Comparison of ENCODE assay signal across 8 cellular contexts in genomic region chr1:206288453-206288852, GRCh38.
A peak's percentile ranks its signal among the peaks of the same experiment; 100 is the strongest.
DNase-seq lines count a peak whose midpoint lies in the region; ATAC-seq and TF ChIP-seq lines count a peak whose summit lies in the region.
"Not testable (repeated sequence)": the region's sequence is repeated elsewhere in the genome, so short reads cannot be mapped to it uniquely, and the experiment has no call there.

No MANE protein-coding gene starts in this region.

- H3K36me3 Mint-ChIP-seq in CD4-positive, CD25-positive, alpha-beta regulatory T cell; activated T-cell treated with anti-CD3 and anti-CD28 coated beads, Interleukin-2, amount 50 U/mL, for 4 hours (ENCODE audit: insufficient read depth); effector memory CD8-positive, alpha-beta T cell (ENCODE audit: insufficient read depth); naive thymus-derived CD4-positive, alpha-beta T cell: not testable (repeated sequence)

- ATAC-seq in CD4-positive, CD25-positive, alpha-beta regulatory T cell (ENCODE audit: low read depth in 2 of 2): peak; percentile 60 to 66
- peak; percentile 47 for ATAC-seq in GM21447 (IDR thresholded peaks at IDR 0.05; ENCODE audit: unreplicated experiment)
- ATAC-seq in HG03196 (IDR thresholded peaks at IDR 0.05; ENCODE audit: unreplicated experiment): peak; percentile 42
- ATAC-seq in SK-N-SH treated with all-trans-retinoic acid at 6 μM for 48 hours: peak; percentile 66
- ATAC-seq in activated T-cell treated with anti-CD3 and anti-CD28 coated beads, Interleukin-2, amount 50 U/mL, for 4 hours: peak; percentile 52 to 69
- ATAC-seq in effector memory CD8-positive, alpha-beta T cell (replicated peaks): peak; percentile 94
- ATAC-seq in naive thymus-derived CD4-positive, alpha-beta T cell: peak; percentile 67
- peak; percentile 59 for ATAC-seq in upper lobe of right lung

- not testable (repeated sequence) for H3K4me3 Mint-ChIP-seq in CD4-positive, CD25-positive, alpha-beta regulatory T cell; activated T-cell treated with anti-CD3 and anti-CD28 coated beads, Interleukin-2, amount 50 U/mL, for 4 hours; effector memory CD8-positive, alpha-beta T cell; naive thymus-derived CD4-positive, alpha-beta T cell

- CTCF ChIA-PET in naive thymus-derived CD4-positive, alpha-beta T cell (lab: Charles Lee): not testable (repeated sequence)

- H3K4me1 ChIP-seq in CD4-positive, CD25-positive, alpha-beta regulatory T cell (ENCODE audit: control insufficient read depth, insufficient read depth, low read length, poor library complexity, severe bottlenecking); naive thymus-derived CD4-positive, alpha-beta T cell (ENCODE audit: control insufficient read depth in 2 of 2, insufficient read depth in 2 of 2, low read length in 2 of 2); upper lobe of right lung: not testable (repeated sequence)

- POLR2A ChIA-PET in naive thymus-derived CD4-positive, alpha-beta T cell (lab: Charles Lee): not testable (repeated sequence)

- H3K4me1 Mint-ChIP-seq in CD4-positive, CD25-positive, alpha-beta regulatory T cell: peaks cover 0 to 11% (median 1%) of the 10 kb centered on the region in 4 donors
- H3K4me1 Mint-ChIP-seq in activated T-cell treated with anti-CD3 and anti-CD28 coated beads, Interleukin-2, amount 50 U/mL, for 4 hours (ENCODE audit: low read depth); effector memory CD8-positive, alpha-beta T cell (ENCODE audit: low read depth in 2 of 2); naive thymus-derived CD4-positive, alpha-beta T cell: not testable (repeated sequence)

- intact Hi-C loops in naive thymus-derived CD4-positive, alpha-beta T cell (cut with micrococcal nuclease); upper lobe of right lung (cut with DNase I): not testable (repeated sequence)

- H3K27me3 Mint-ChIP-seq in CD4-positive, CD25-positive, alpha-beta regulatory T cell; activated T-cell treated with anti-CD3 and anti-CD28 coated beads, Interleukin-2, amount 50 U/mL, for 4 hours (ENCODE audit: low read depth); effector memory CD8-positive, alpha-beta T cell; naive thymus-derived CD4-positive, alpha-beta T cell: not testable (repeated sequence)

- DNase-seq in CD4-positive, CD25-positive, alpha-beta regulatory T cell; activated T-cell treated with anti-CD3 and anti-CD28 coated beads, Interleukin-2, amount 50 U/mL, for 4 hours; effector memory CD8-positive, alpha-beta T cell; naive thymus-derived CD4-positive, alpha-beta T cell; upper lobe of right lung: not testable (repeated sequence)

- H3K9me3 ChIP-seq in CD4-positive, CD25-positive, alpha-beta regulatory T cell (ENCODE audit: control insufficient read depth in 2 of 2, low read length in 2 of 2); naive thymus-derived CD4-positive, alpha-beta T cell (ENCODE audit: control insufficient read depth in 2 of 3, low read length in 3 of 3); upper lobe of right lung: not testable (repeated sequence)

- TF ChIP-seq CTCF in upper lobe of right lung (IDR thresholded peaks at IDR 0.05): not testable (repeated sequence)

- H3K4me3 ChIP-seq in CD4-positive, CD25-positive, alpha-beta regulatory T cell (ENCODE audit: low read depth, low read length); naive thymus-derived CD4-positive, alpha-beta T cell (ENCODE audit: low read length); upper lobe of right lung: not testable (repeated sequence)

- not testable (repeated sequence) for H3K27me3 ChIP-seq in CD4-positive, CD25-positive, alpha-beta regulatory T cell (ENCODE audit: control insufficient read depth, insufficient read depth, low read length); naive thymus-derived CD4-positive, alpha-beta T cell (ENCODE audit: control insufficient read depth in 2 of 2, insufficient read depth in 2 of 2, low read length in 2 of 2); upper lobe of right lung

- H3K27ac ChIP-seq in CD4-positive, CD25-positive, alpha-beta regulatory T cell (ENCODE audit: insufficient read depth, low read length, poor library complexity, severe bottlenecking); naive thymus-derived CD4-positive, alpha-beta T cell (ENCODE audit: low read depth, low read length); upper lobe of right lung: not testable (repeated sequence)

- H3K27ac Mint-ChIP-seq in CD4-positive, CD25-positive, alpha-beta regulatory T cell; effector memory CD8-positive, alpha-beta T cell; naive thymus-derived CD4-positive, alpha-beta T cell: not testable (repeated sequence)

- H3K9me3 Mint-ChIP-seq in CD4-positive, CD25-positive, alpha-beta regulatory T cell; activated T-cell treated with anti-CD3 and anti-CD28 coated beads, Interleukin-2, amount 50 U/mL, for 4 hours; effector memory CD8-positive, alpha-beta T cell; naive thymus-derived CD4-positive, alpha-beta T cell: not testable (repeated sequence)

- not testable (repeated sequence) for H3K36me3 ChIP-seq in CD4-positive, CD25-positive, alpha-beta regulatory T cell (ENCODE audit: control insufficient read depth, insufficient read depth, low read length); naive thymus-derived CD4-positive, alpha-beta T cell (ENCODE audit: control insufficient read depth in 2 of 3, insufficient read depth in 3 of 3, low read length in 3 of 3); upper lobe of right lung

Comparison
In these comparisons a context has a peak if more than half of its experiments do, and no peak if none do; other contexts are left out.
1. ATAC-seq: peak in every context shown above with its lines; median percentile 94 in effector memory CD8-positive, alpha-beta T cell; 67 in naive thymus-derived CD4-positive, alpha-beta T cell; 66 in SK-N-SH treated with all-trans-retinoic acid at 6 μM for 48 hours; 63 in CD4-positive, CD25-positive, alpha-beta regulatory T cell; 60 in activated T-cell treated with anti-CD3 and anti-CD28 coated beads, Interleukin-2, amount 50 U/mL, for 4 hours; 59 in upper lobe of right lung; 47 in GM21447; 42 in HG03196.